ENCODE assay signal across 8 cellular contexts in the genomic region with DNA sequence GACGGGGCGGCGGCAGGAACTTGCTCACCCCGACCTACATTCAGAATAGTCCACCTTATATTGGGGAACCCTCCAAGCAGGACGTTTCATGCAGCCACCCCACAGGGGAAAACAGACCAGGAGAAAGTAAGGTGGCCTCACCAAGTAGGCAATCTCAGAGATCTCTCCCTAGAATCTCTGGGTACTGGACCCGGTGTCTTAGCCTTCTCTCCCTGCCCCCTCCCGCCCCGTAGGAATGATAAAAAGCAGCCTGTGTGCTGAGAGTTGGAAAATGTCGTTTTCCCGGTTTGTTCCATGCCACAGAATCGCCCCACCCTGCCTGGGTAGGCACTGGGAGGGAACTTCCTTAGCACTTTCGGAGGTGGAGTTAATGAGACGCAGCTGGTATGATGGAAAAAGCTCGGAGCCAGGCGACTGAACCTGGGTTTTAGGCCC. TPM values are rescaled to one million over a fixed set of nuclear protein-coding genes. Genes with fewer than 3 reads are reported as not detected.
DNase-seq lines count a peak whose midpoint lies in the region; ATAC-seq and TF ChIP-seq lines count a peak whose summit lies in the region.

No MANE protein-coding gene starts in this region.

- H3K27me3 Mint-ChIP-seq in activated T-helper 1 cell treated with anti-CD3 and anti-CD28 coated beads, Interleukin-12 subunit alpha, Interleukin-12 subunit beta, Interleukin-2, Interleukin-4 antibody, amounts not matched to agents 30 ng/mL and 10 ng/mL and 1 ng/mL, durations not matched to agents 14 hours and 24 hours and 36 hours (ENCODE audit: insufficient read depth): peaks cover 53% of the 10 kb centered on the region

- no peaks in the 10 kb centered on the region; the same call in none of the 2 replicates for H3K9me3 ChIP-seq in BE2C
- H3K9me3 ChIP-seq in HEK293 (ENCODE audit: control insufficient read depth, insufficient read depth, low read depth, low read length): no peaks in the 10 kb centered on the region
- no peaks in the 10 kb centered on the region for H3K9me3 ChIP-seq in heart left ventricle
- H3K9me3 ChIP-seq in psoas muscle: no peaks in the 10 kb centered on the region

- TF ChIP-seq POLR2A in heart left ventricle (IDR thresholded peaks at IDR 0.05): no peak

- H3K36me3 ChIP-seq in BE2C (no peaks in the 10 kb centered on the region), HEK293 (ENCODE audit: control insufficient read depth in 2 of 2, insufficient read depth in 1 of 2, low read length in 2 of 2) (no peaks in the 10 kb centered on the region), heart left ventricle (no peaks in the 10 kb centered on the region), psoas muscle (ENCODE audit: insufficient read depth in 1 of 2, low read depth in 1 of 2) (no peaks in the 10 kb centered on the region)

- H3K27me3 ChIP-seq in BE2C: peaks cover 65% of the 10 kb centered on the region
- H3K27me3 ChIP-seq in heart left ventricle: peaks cover 0 to 20% (median 0%) of the 10 kb centered on the region in 9 donors
- no peaks in the 10 kb centered on the region for H3K27me3 ChIP-seq in psoas muscle (ENCODE audit: insufficient read depth in 3 of 3, low read length in 2 of 3)

- ATAC-seq in heart left ventricle (peak; percentile 41 to 62 (median 60)), psoas muscle (peak; percentile 8 to 20 (median 14)), HG03460 (IDR thresholded peaks at IDR 0.05; ENCODE audit: unreplicated experiment) (no peak), HG02884 (IDR thresholded peaks at IDR 0.05; ENCODE audit: unreplicated experiment) (no peak)

- no peak for DNase-seq in BE2C
- DNase-seq in activated T-helper 1 cell treated with anti-CD3 and anti-CD28 coated beads, Interleukin-12 subunit alpha, Interleukin-12 subunit beta, Interleukin-2, Interleukin-4 antibody, amounts not matched to agents 30 ng/mL and 10 ng/mL and 1 ng/mL, durations not matched to agents 14 hours and 24 hours and 36 hours (ENCODE audit: low spot score): no peak
- peak; percentile 62 to 70 (median 66) for DNase-seq in heart left ventricle
- peak; percentile 52 to 56 for DNase-seq in psoas muscle
- DNase-seq in SHP77 (lab: John Stamatoyannopoulos, UW): no peak

- H3K27ac Mint-ChIP-seq in activated T-helper 1 cell treated with anti-CD3 and anti-CD28 coated beads, Interleukin-12 subunit alpha, Interleukin-12 subunit beta, Interleukin-2, Interleukin-4 antibody, amounts not matched to agents 30 ng/mL and 10 ng/mL and 1 ng/mL, durations not matched to agents 14 hours and 24 hours and 36 hours: no peak overlapping the region

- CTCF ChIA-PET in HEK293 (lab: Yijun Ruan, JAX): interaction anchor here (0.7 to 3.7 kb wide), 5 partner anchors 33 to 274 kb away, joined by 3 to 16 read pairs (median 4); no protein-coding TSS in a partner anchor

- peak overlapping the region; percentile 94; the same call in 1 of the 2 replicates for H3K27ac ChIP-seq in HEK293 (ENCODE audit: extremely low read depth, low read depth, low read length)
- H3K27ac ChIP-seq in heart left ventricle: peak overlapping the region; percentile 82 to 99 (median 98)
- H3K27ac ChIP-seq in psoas muscle: peak overlapping the region; percentile 95

- TF ChIP-seq CTCF in BE2C (IDR thresholded peaks at IDR 0.05; ENCODE audit: low read depth, low read length) (no peak), HEK293 (tag by site-specific recombination; IDR thresholded peaks at IDR 0.05) (no peak), heart left ventricle (IDR thresholded peaks at IDR 0.05) (no peak), psoas muscle (IDR thresholded peaks at IDR 0.05) (no peak)

- H3K4me1 Mint-ChIP-seq in activated T-helper 1 cell treated with anti-CD3 and anti-CD28 coated beads, Interleukin-12 subunit alpha, Interleukin-12 subunit beta, Interleukin-2, Interleukin-4 antibody, amounts not matched to agents 30 ng/mL and 10 ng/mL and 1 ng/mL, durations not matched to agents 14 hours and 24 hours and 36 hours (ENCODE audit: low read depth): peaks cover 9% of the 10 kb centered on the region

- intact Hi-C loops in activated T-helper 1 cell treated with anti-CD3 and anti-CD28 coated beads, Interleukin-12 subunit alpha, Interleukin-12 subunit beta, Interleukin-2, Interleukin-4 antibody, amounts not matched to agents 30 ng/mL and 10 ng/mL and 1 ng/mL, durations not matched to agents 14 hours and 24 hours and 36 hours (cut with micrococcal nuclease): loop anchor here (5.0 kb wide), 1 partner anchor 105 kb away; no protein-coding TSS in a partner anchor
- intact Hi-C loops in heart left ventricle (cut with DNase I) (loop anchor here in 4 of 10 donors (5.0 to 10.0 kb wide), 5 partner anchors 137 to 270 kb away; a partner anchor contains a TSS), psoas muscle (cut with DNase I) (loop anchor here (5.0 to 10.0 kb wide), 5 partner anchors 55 to 190 kb away; no protein-coding TSS in a partner anchor)

- POLR2A ChIA-PET in HEK293 (lab: Yijun Ruan, JAX): interaction anchor here (0.5 to 1.5 kb wide), 3 partner anchors 11 to 405 kb away, joined by 3 to 5 read pairs (median 4); no protein-coding TSS in a partner anchor

- H3K36me3 Mint-ChIP-seq in activated T-helper 1 cell treated with anti-CD3 and anti-CD28 coated beads, Interleukin-12 subunit alpha, Interleukin-12 subunit beta, Interleukin-2, Interleukin-4 antibody, amounts not matched to agents 30 ng/mL and 10 ng/mL and 1 ng/mL, durations not matched to agents 14 hours and 24 hours and 36 hours (ENCODE audit: low read depth): no peaks in the 10 kb centered on the region

- H3K9me3 Mint-ChIP-seq in activated T-helper 1 cell treated with anti-CD3 and anti-CD28 coated beads, Interleukin-12 subunit alpha, Interleukin-12 subunit beta, Interleukin-2, Interleukin-4 antibody, amounts not matched to agents 30 ng/mL and 10 ng/mL and 1 ng/mL, durations not matched to agents 14 hours and 24 hours and 36 hours: no peaks in the 10 kb centered on the region

- WGBS in heart left ventricle, 4 donors: 1 to 3% (median 2%) methylated on average over 13 to 15 of the region's 15 CpGs
- WGBS in psoas muscle, 3 donors: 3 to 4% (median 3%) methylated on average over 15 of the region's 15 CpGs

- no peaks in the 10 kb centered on the region for H3K4me1 ChIP-seq in BE2C
- H3K4me1 ChIP-seq in HEK293 (ENCODE audit: control insufficient read depth, insufficient read depth, low read length): peaks cover 9% of the 10 kb centered on the region
- H3K4me1 ChIP-seq in heart left ventricle: peaks cover 0 to 41% (median 31%) of the 10 kb centered on the region in 12 donors
- H3K4me1 ChIP-seq in psoas muscle: peaks cover 26% of the 10 kb centered on the region

- H3K4me3 Mint-ChIP-seq in activated T-helper 1 cell treated with anti-CD3 and anti-CD28 coated beads, Interleukin-12 subunit alpha, Interleukin-12 subunit beta, Interleukin-2, Interleukin-4 antibody, amounts not matched to agents 30 ng/mL and 10 ng/mL and 1 ng/mL, durations not matched to agents 14 hours and 24 hours and 36 hours: peak overlapping the region; percentile 85

- H3K4me3 ChIP-seq in BE2C (ENCODE audit: low read depth, low read length): peak overlapping the region; percentile 57
- peak overlapping the region; percentile 94 for H3K4me3 ChIP-seq in HEK293 (ENCODE audit: low read depth, low read length)
- peak overlapping the region; percentile 74 to 94 (median 89) for H3K4me3 ChIP-seq in heart left ventricle
- H3K4me3 ChIP-seq in psoas muscle: peak overlapping the region; percentile 93

TF ChIP-seq in HEK293, 187 proteins besides CTCF, POLR2A, EP300 and RAD21 (continues in another document):
- TF ChIP-seq ZNF626 (tag by site-specific recombination; IDR thresholded peaks at IDR 0.05): no peak
- 0 out of 2 replicates have a peak, but pooled peaks have one; percentile 1 for TF ChIP-seq YY1 (tag by site-specific recombination; IDR thresholded peaks at IDR 0.05)
- TF ChIP-seq, protein P1, sequence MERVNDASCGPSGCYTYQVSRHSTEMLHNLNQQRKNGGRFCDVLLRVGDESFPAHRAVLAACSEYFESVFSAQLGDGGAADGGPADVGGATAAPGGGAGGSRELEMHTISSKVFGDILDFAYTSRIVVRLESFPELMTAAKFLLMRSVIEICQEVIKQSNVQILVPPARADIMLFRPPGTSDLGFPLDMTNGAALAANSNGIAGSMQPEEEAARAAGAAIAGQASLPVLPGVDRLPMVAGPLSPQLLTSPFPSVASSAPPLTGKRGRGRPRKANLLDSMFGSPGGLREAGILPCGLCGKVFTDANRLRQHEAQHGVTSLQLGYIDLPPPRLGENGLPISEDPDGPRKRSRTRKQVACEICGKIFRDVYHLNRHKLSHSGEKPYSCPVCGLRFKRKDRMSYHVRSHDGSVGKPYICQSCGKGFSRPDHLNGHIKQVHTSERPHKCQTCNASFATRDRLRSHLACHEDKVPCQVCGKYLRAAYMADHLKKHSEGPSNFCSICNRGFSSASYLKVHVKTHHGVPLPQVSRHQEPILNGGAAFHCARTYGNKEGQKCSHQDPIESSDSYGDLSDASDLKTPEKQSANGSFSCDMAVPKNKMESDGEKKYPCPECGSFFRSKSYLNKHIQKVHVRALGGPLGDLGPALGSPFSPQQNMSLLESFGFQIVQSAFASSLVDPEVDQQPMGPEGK (tag by site-specific recombination; IDR thresholded peaks at IDR 0.05): peak; percentile 14

RNA-seq across cellular contexts. Expression of a gene that starts 0.8 kb away (rescaled TPM):
- 1.0 TPM for polyA plus RNA-seq in BE2C (2012; ENCODE audit: insufficient read depth, insufficient read length, low read depth)
- total RNA-seq in activated T-helper 1 cell treated with anti-CD3 and anti-CD28 coated beads, Interleukin-12 subunit alpha, Interleukin-12 subunit beta, Interleukin-2, Interleukin-4 antibody, amounts not matched to agents 30 ng/mL and 10 ng/mL and 1 ng/mL, durations not matched to agents 14 hours and 24 hours and 36 hours: 20.6 and 23.1 TPM in 2 replicates
- total RNA-seq in heart left ventricle (10 to 100 TPM; 25.3 to 52.0 (median 45.9) TPM), psoas muscle (100 to 1,000 TPM in 1 of 4 donors, 10 to 100 TPM in 3; 50.8 to 106 (median 63.3) TPM)
- polyA plus RNA-seq in heart left ventricle (10 to 100 TPM in 1 of 2 donors, 1 to 10 TPM in 1; 8.7 to 23.9 TPM), psoas muscle (10 to 100 TPM in 1 of 3 donors, 1 to 10 TPM in 2; 7.2 to 27.9 (median 9.1) TPM)

RNA-seq across cellular contexts. Expression of a gene that starts 50.8 kb away (rescaled TPM):
- polyA plus RNA-seq in BE2C (2012; ENCODE audit: insufficient read depth, insufficient read length, low read depth): 24.8 TPM
- total RNA-seq in activated T-helper 1 cell treated with anti-CD3 and anti-CD28 coated beads, Interleukin-12 subunit alpha, Interleukin-12 subunit beta, Interleukin-2, Interleukin-4 antibody, amounts not matched to agents 30 ng/mL and 10 ng/mL and 1 ng/mL, durations not matched to agents 14 hours and 24 hours and 36 hours: 51.7 and 52.3 TPM in 2 replicates
- total RNA-seq in heart left ventricle (1 to 10 TPM in 5 of 9 donors, under 1 TPM in 4; 0.13 to 8.8 (median 1.1) TPM), psoas muscle (1 to 10 TPM in 1 of 4 donors, under 1 TPM in 3; 0.28 to 1.2 (median 0.43) TPM)
- polyA plus RNA-seq in heart left ventricle (under 1 TPM; 0.04 to 0.46 TPM), psoas muscle (1 to 10 TPM in 1 of 3 donors, under 1 TPM in 2; 0.04 to 1.2 (median 0.74) TPM)

Comparison
In these comparisons a context has a peak if more than half of its experiments do, and no peak if none do; other contexts are left out.
1. DNase-seq: peak in heart left ventricle (5 of 5) and psoas muscle (2 of 2); none in BE2C (single experiment), activated T-helper 1 cell treated with anti-CD3 and anti-CD28 coated beads, Interleukin-12 subunit alpha, Interleukin-12 subunit beta, Interleukin-2, Interleukin-4 antibody, amounts not matched to agents 30 ng/mL and 10 ng/mL and 1 ng/mL, durations not matched to agents 14 hours and 24 hours and 36 hours (single experiment) and SHP77 (0 of 2).
2. ATAC-seq: peak in heart left ventricle (4 of 4) and psoas muscle (4 of 4); none in HG03460 (single experiment) and HG02884 (single experiment).
3. Peak in every context shown above with its lines, with median percentiles within 50 percentile points of each other: H3K4me3 ChIP-seq and H3K27ac ChIP-seq.